In the genomic region with DNA sequence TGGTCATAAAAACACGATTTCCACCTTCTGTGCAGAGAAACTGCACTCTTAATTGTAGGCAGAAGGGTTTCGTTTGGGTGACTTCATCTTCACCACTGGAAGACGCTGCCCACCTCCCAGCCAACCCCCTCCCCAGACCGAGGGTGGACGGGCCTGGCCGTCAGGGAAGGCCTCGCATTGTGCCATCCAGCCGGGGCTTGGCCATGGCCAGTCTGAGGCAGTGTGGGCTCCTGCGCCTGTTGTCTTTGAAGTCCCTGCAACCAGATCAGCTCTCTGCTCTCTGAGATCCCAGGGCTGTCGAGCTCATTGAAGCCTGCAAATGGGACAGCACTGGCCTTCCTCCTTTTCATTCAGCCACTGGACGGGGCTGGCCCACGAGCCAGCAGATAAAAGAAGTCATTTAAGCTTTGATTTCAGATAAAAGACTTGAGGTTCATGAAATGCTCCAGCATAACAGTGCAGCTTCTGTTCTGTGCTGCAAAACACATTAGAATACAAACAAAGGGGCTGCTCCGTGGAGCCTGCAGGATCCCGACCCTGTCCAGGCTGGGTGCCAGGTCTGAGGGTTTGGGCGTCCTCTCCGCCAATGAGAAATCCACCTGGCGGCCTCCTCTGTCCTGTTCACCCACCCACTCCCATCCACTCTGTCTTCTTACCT, we compare ENCODE assay signal across 13 cellular contexts.
DNase-seq lines count a peak whose midpoint lies in the region; ATAC-seq, FAIRE-seq and TF ChIP-seq lines count a peak whose summit lies in the region.
"Had no signal": no experiment of that assay in that cellular context is flagged by ENCODE, and none has a peak within 500 bp of the region (broad histone marks: within the 10 kb centered on the region; RNA-seq: fewer than 3 reads in every experiment).

No MANE protein-coding gene starts in this region.

- TF ChIP-seq CTCF in upper lobe of right lung (IDR thresholded peaks at IDR 0.05) = no peak

- FAIRE-seq in urothelium cell line (lab: Jason Lieb, UNC) = no peak

- no peaks in the 10 kb centered on the region for H3K9me3 ChIP-seq in upper lobe of right lung
- H3K9me3 ChIP-seq: SK-N-SH, upper lobe of left lung had no signal

- peaks cover 6% of the 10 kb centered on the region for H3K4me1 ChIP-seq in upper lobe of right lung

- ATAC-seq in activated naive CD8-positive, alpha-beta T cell treated with anti-CD3 and anti-CD28 coated beads, Interleukin-2, amount 50 U/mL, for 24 hours = no peak
- ATAC-seq in upper lobe of right lung (peak; percentile 25), left colon (no peak)

- H3K27me3 Mint-ChIP-seq in activated naive CD8-positive, alpha-beta T cell = no peaks in the 10 kb centered on the region
- H3K27me3 Mint-ChIP-seq in activated naive CD8-positive, alpha-beta T cell treated with anti-CD3 and anti-CD28 coated beads, Interleukin-2, amount 50 U/mL, for 24 hours = no peaks in the 10 kb centered on the region

- H3K9me3 Mint-ChIP-seq in activated naive CD8-positive, alpha-beta T cell (ENCODE audit: low read depth) = peaks cover 6% of the 10 kb centered on the region
- H3K9me3 Mint-ChIP-seq in activated naive CD8-positive, alpha-beta T cell treated with anti-CD3 and anti-CD28 coated beads, Interleukin-2, amount 50 U/mL, for 24 hours = peaks cover 8% of the 10 kb centered on the region

- DNase-seq in activated naive CD8-positive, alpha-beta T cell treated with anti-CD3 and anti-CD28 coated beads, Interleukin-2, amount 50 U/mL, for 24 hours = no peak
- DNase-seq in SK-MEL-5 (ENCODE audit: low read depth, low spot score) (peak; percentile 68), hippocampal formation (lab: John Stamatoyannopoulos, UW) (peak; percentile 41 to 54), upper lobe of right lung (no peak), urothelium cell line (ENCODE audit: low spot score) (no peak), left colon (no peak)
- no peak for DNase-seq in stimulated activated CD4-positive, alpha-beta T cell treated with anti-CD3 and anti-CD28 coated beads, Interleukin-4, amount 100 ng/mL, for 1 hour
- DNase-seq: AML-193, kidney glomerular epithelial cell, NCI-H446 treated with DMSO at 0.1 percent for 48 hours, SK-N-SH, upper lobe of left lung had no signal

- peak overlapping the region; percentile 34 for H3K27ac Mint-ChIP-seq in activated naive CD8-positive, alpha-beta T cell
- no peak overlapping the region for H3K27ac Mint-ChIP-seq in activated naive CD8-positive, alpha-beta T cell treated with anti-CD3 and anti-CD28 coated beads, Interleukin-2, amount 50 U/mL, for 24 hours

- in situ Hi-C loops in SK-MEL-5 (cut with HindIII; ENCODE audit: low pct_unique_long_range_greater_than_20kb, low sequenced_read_pairs) = no loop called here

- peaks cover 22% of the 10 kb centered on the region for H3K36me3 Mint-ChIP-seq in activated naive CD8-positive, alpha-beta T cell
- H3K36me3 Mint-ChIP-seq in activated naive CD8-positive, alpha-beta T cell treated with anti-CD3 and anti-CD28 coated beads, Interleukin-2, amount 50 U/mL, for 24 hours (ENCODE audit: low read depth) = peaks cover 37% of the 10 kb centered on the region

- no peaks in the 10 kb centered on the region for H3K27me3 ChIP-seq in upper lobe of right lung
- H3K27me3 ChIP-seq: upper lobe of left lung had no signal

- intact Hi-C loops in upper lobe of right lung (cut with DNase I) = no loop called here
- intact Hi-C loops in left colon (cut with DNase I, micrococcal nuclease) = no loop called here

- peaks cover 48% of the 10 kb centered on the region for H3K4me1 Mint-ChIP-seq in activated naive CD8-positive, alpha-beta T cell (ENCODE audit: low read depth)
- peaks cover 30% of the 10 kb centered on the region for H3K4me1 Mint-ChIP-seq in activated naive CD8-positive, alpha-beta T cell treated with anti-CD3 and anti-CD28 coated beads, Interleukin-2, amount 50 U/mL, for 24 hours

- no peak overlapping the region for H3K4me3 Mint-ChIP-seq in activated naive CD8-positive, alpha-beta T cell
- H3K4me3 Mint-ChIP-seq in activated naive CD8-positive, alpha-beta T cell treated with anti-CD3 and anti-CD28 coated beads, Interleukin-2, amount 50 U/mL, for 24 hours = no peak overlapping the region

- H3K4me3 ChIP-seq in upper lobe of right lung = no peak overlapping the region
- H3K4me3 ChIP-seq: upper lobe of left lung had no signal

- no peak overlapping the region for H3K27ac ChIP-seq in upper lobe of right lung

- H3K36me3 ChIP-seq in upper lobe of right lung = no peaks in the 10 kb centered on the region
- H3K36me3 ChIP-seq: upper lobe of left lung had no signal

Comparison
In these comparisons a context has a peak if more than half of its experiments do, and no peak if none do; other contexts are left out.
1. DNase-seq: peak in SK-MEL-5 (single experiment) and hippocampal formation (2 of 2); none in activated naive CD8-positive, alpha-beta T cell treated with anti-CD3 and anti-CD28 coated beads, Interleukin-2, amount 50 U/mL, for 24 hours (single experiment), upper lobe of right lung (single experiment), urothelium cell line (single experiment), left colon (0 of 2) and stimulated activated CD4-positive, alpha-beta T cell treated with anti-CD3 and anti-CD28 coated beads, Interleukin-4, amount 100 ng/mL, for 1 hour (single experiment).